Comparison of ENCODE assay signal across 18 cellular contexts in genomic region chr6:72677740-72678139, GRCh38. TPM values are rescaled to one million over a fixed set of nuclear protein-coding genes. Genes with fewer than 3 reads are reported as not detected.
A peak's percentile ranks its signal among the peaks of the same experiment; 100 is the strongest.
DNase-seq lines count a peak whose midpoint lies in the region; ATAC-seq and TF ChIP-seq lines count a peak whose summit lies in the region.
"Had no signal": no experiment of that assay in that cellular context is flagged by ENCODE, and none has a peak within 500 bp of the region (broad histone marks: within the 10 kb centered on the region; RNA-seq: fewer than 3 reads in every experiment).

No MANE protein-coding gene starts in this region.

- intact Hi-C loops in left ventricle myocardium superior (cut with micrococcal nuclease): no loop called here

- peaks cover 2% of the 10 kb centered on the region for H3K36me3 Mint-ChIP-seq in mesothelial cell of epicardium
- H3K36me3 Mint-ChIP-seq: CD4-positive, alpha-beta memory T cell had no signal

- WGBS in tibial nerve, 2 donors: 55 to 75% methylated on average over 1 of the region's 1 CpG

- H3K4me3 Mint-ChIP-seq in mesothelial cell of epicardium: no peak overlapping the region
- H3K4me3 Mint-ChIP-seq: CD4-positive, alpha-beta memory T cell had no signal

- peaks cover 8% of the 10 kb centered on the region for H3K9me3 Mint-ChIP-seq in mesothelial cell of epicardium
- H3K9me3 Mint-ChIP-seq: CD4-positive, alpha-beta memory T cell had no signal

- no peak for DNase-seq in cardiac muscle cell (ENCODE audit: low read depth in 1 of 2, low spot score in 1 of 2)
- no peak for DNase-seq in left ventricle myocardium superior
- DNase-seq in mesothelial cell of epicardium (ENCODE audit: low spot score in 2 of 2, unreplicated experiment in 2 of 2): no peak
- no peak for DNase-seq in tibial nerve (ENCODE audit: low spot score in 2 of 2)
- no peak for DNase-seq in stimulated activated CD4-positive, alpha-beta T cell treated with anti-CD3 and anti-CD28 coated beads, Interleukin-1b, Interleukin-23, amount 100 ng/mL, for 48 hours
- DNase-seq: 8988T; ACHN; C1 segment of cervical spinal cord; Calu3; CD4-positive, alpha-beta memory T cell; COR-L47; DND-41; GM23248; H7; HCEC 1CT had no signal

- H3K9me3 ChIP-seq in cardiac muscle cell (ENCODE audit: low read depth): no peaks in the 10 kb centered on the region
- no peaks in the 10 kb centered on the region for H3K9me3 ChIP-seq in tibial nerve
- H3K9me3 ChIP-seq: A549 had no signal

- peak overlapping the region; percentile 26 for H3K27ac ChIP-seq in cardiac muscle cell
- no peak overlapping the region for H3K27ac ChIP-seq in tibial nerve
- H3K27ac ChIP-seq: A549, GM23248 had no signal

- no peak for ATAC-seq in left ventricle myocardium superior
- ATAC-seq in SK-N-SH treated with all-trans-retinoic acid at 6 μM for 48 hours: peak; percentile 73
- ATAC-seq in GM21723 (IDR thresholded peaks at IDR 0.05; ENCODE audit: unreplicated experiment): no peak
- ATAC-seq: A549 had no signal

- no peaks in the 10 kb centered on the region for H3K27me3 ChIP-seq in cardiac muscle cell
- no peaks in the 10 kb centered on the region for H3K27me3 ChIP-seq in tibial nerve

- no peak for TF ChIP-seq POLR2A in tibial nerve (IDR thresholded peaks at IDR 0.05)

- H3K27ac Mint-ChIP-seq in mesothelial cell of epicardium: peak overlapping the region; percentile 28
- H3K27ac Mint-ChIP-seq: CD4-positive, alpha-beta memory T cell had no signal

- no peak for TF ChIP-seq EP300 in tibial nerve (IDR thresholded peaks at IDR 0.05)

- H3K36me3 ChIP-seq in cardiac muscle cell (no peaks in the 10 kb centered on the region), tibial nerve (no peaks in the 10 kb centered on the region)

- H3K27me3 Mint-ChIP-seq in mesothelial cell of epicardium (ENCODE audit: low read depth): no peaks in the 10 kb centered on the region
- H3K27me3 Mint-ChIP-seq: CD4-positive, alpha-beta memory T cell had no signal

- TF ChIP-seq CTCF in cardiac muscle cell (IDR thresholded peaks at IDR 0.05; ENCODE audit: low read depth, low read length) (no peak), mesothelial cell of epicardium (IDR thresholded peaks at IDR 0.05; ENCODE audit: unreplicated experiment) (no peak), tibial nerve (IDR thresholded peaks at IDR 0.05) (no peak)

- no peak overlapping the region for H3K4me3 ChIP-seq in cardiac muscle cell
- H3K4me3 ChIP-seq in tibial nerve: no peak overlapping the region
- H3K4me3 ChIP-seq: A549, GM23248 had no signal

- peaks cover 33% of the 10 kb centered on the region for H3K4me1 Mint-ChIP-seq in mesothelial cell of epicardium
- H3K4me1 Mint-ChIP-seq: CD4-positive, alpha-beta memory T cell had no signal

- peaks cover 31% of the 10 kb centered on the region for H3K4me1 ChIP-seq in cardiac muscle cell (ENCODE audit: low read depth)
- H3K4me1 ChIP-seq in tibial nerve: no peaks in the 10 kb centered on the region
- H3K4me1 ChIP-seq: A549 had no signal

TF ChIP-seq in SK-N-SH treated with all-trans-retinoic acid at 6 μM for 48 hours, 23 proteins besides CTCF, POLR2A, EP300 and RAD21 (continues in another document):
- no peak for TF ChIP-seq TOX (CRISPR knock-in tag; IDR thresholded peaks at IDR 0.05; ENCODE audit: borderline replicate concordance)
- no peak for TF ChIP-seq RARB (CRISPR knock-in tag; IDR thresholded peaks at IDR 0.05)
- no peak for TF ChIP-seq OSR1 (CRISPR knock-in tag; IDR thresholded peaks at IDR 0.05)
- no peak for TF ChIP-seq ARNTL (CRISPR knock-in tag; IDR thresholded peaks at IDR 0.05; ENCODE audit: borderline replicate concordance, low read depth)
- no peak for TF ChIP-seq ZNF70 (CRISPR knock-in tag; IDR thresholded peaks at IDR 0.05)
- TF ChIP-seq TSHZ2 (CRISPR knock-in tag; IDR thresholded peaks at IDR 0.05): no peak
- no peak for TF ChIP-seq ZC3H10 (CRISPR knock-in tag; IDR thresholded peaks at IDR 0.05)
- no peak for TF ChIP-seq ZNF8 (CRISPR knock-in tag; IDR thresholded peaks at IDR 0.05)
- TF ChIP-seq PATZ1 (CRISPR knock-in tag; IDR thresholded peaks at IDR 0.05; ENCODE audit: borderline replicate concordance): peak; percentile 41; the same call in 1 of the 2 replicates
- TF ChIP-seq CSRNP3 (CRISPR knock-in tag; IDR thresholded peaks at IDR 0.05): no peak; the same call in 1 of the 2 replicates
- TF ChIP-seq ZFP3 (CRISPR knock-in tag; IDR thresholded peaks at IDR 0.05): no peak
- TF ChIP-seq SNAI2 (CRISPR knock-in tag; IDR thresholded peaks at IDR 0.05): 0 out of 2 replicates have a peak, but pooled peaks have one; percentile 25
- no peak for TF ChIP-seq BACH2 (CRISPR knock-in tag; IDR thresholded peaks at IDR 0.05; ENCODE audit: borderline replicate concordance)
- TF ChIP-seq ZNF565 (CRISPR knock-in tag; conservative IDR thresholded peaks at IDR 0.05; ENCODE audit: low read depth): no peak
- TF ChIP-seq ESRRG (CRISPR knock-in tag; IDR thresholded peaks at IDR 0.05): no peak
- no peak for TF ChIP-seq ZFP30 (CRISPR knock-in tag; IDR thresholded peaks at IDR 0.05)
- no peak for TF ChIP-seq PPARA (CRISPR knock-in tag; IDR thresholded peaks at IDR 0.05; ENCODE audit: borderline replicate concordance)
- no peak for TF ChIP-seq CSDC2 (CRISPR knock-in tag; IDR thresholded peaks at IDR 0.05)
- TF ChIP-seq GLIS3 (CRISPR knock-in tag; IDR thresholded peaks at IDR 0.05): no peak
- peak; percentile 85 for TF ChIP-seq ISL1 (CRISPR knock-in tag; IDR thresholded peaks at IDR 0.05)
- peak; percentile 86; the same call in 1 of the 2 replicates for TF ChIP-seq TCF4 (CRISPR knock-in tag; IDR thresholded peaks at IDR 0.05; ENCODE audit: borderline replicate concordance)

RNA-seq across cellular contexts. Expression of gene KCNQ5, which starts 55.9 kb away (rescaled TPM):
- total RNA-seq in cardiac muscle cell (28.9 and 45.4 TPM in 2 replicates), left ventricle myocardium superior (not detected), mesothelial cell of epicardium (4.8 to 5.4 TPM (median 5.2 TPM) in 3 replicates), tibial nerve (1 to 10 TPM in 1 of 4 donors, under 1 TPM in 2, not detected in 1; 0.21 to 1.1 (median 0.59) TPM)
- 31.4 and 45.6 TPM in 2 replicates for polyA plus RNA-seq in cardiac muscle cell
- total RNA-seq: Calu3 had no signal
